23 cellular contexts compared by ENCODE assay signal in the genomic region with DNA sequence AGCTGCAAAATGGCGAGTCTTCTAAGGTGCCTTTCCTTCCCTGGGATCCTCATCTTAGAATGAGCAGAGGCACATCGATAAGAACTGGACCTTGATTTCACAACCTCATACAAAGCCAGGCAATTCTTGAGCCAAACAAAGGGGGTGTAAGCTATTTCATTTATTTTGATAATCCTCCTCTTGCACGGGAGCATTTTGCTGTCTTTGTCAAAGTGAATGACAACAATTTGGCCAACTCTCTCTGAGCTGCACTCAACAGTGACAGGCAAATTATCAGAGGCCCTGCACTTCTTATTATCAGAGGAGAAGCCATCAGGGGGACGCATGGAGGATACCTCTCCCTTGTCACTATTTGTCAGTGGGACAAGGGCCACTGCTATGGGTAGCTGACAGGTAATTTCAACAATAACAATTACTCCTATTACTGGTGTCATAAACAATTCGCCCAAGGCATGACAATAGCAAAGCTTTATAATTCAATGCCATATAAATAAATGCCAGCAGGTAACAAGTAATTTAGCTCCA.
DNase-seq lines count a peak whose midpoint lies in the region; ATAC-seq, FAIRE-seq and TF ChIP-seq lines count a peak whose summit lies in the region.
"Had no signal": no experiment of that assay in that cellular context is flagged by ENCODE, and none has a peak within 500 bp of the region (broad histone marks: within the 10 kb centered on the region; RNA-seq: fewer than 3 reads in every experiment).

No MANE protein-coding gene starts in this region.

- H3K36me3 Mint-ChIP-seq in neural progenitor cell: no peaks in the 10 kb centered on the region
- H3K36me3 Mint-ChIP-seq: CD4-positive, CD25-positive, alpha-beta regulatory T cell; IgD-negative memory B cell had no signal

- peaks cover 73% of the 10 kb centered on the region for H3K4me1 Mint-ChIP-seq in neural progenitor cell
- H3K4me1 Mint-ChIP-seq: CD4-positive, CD25-positive, alpha-beta regulatory T cell; IgD-negative memory B cell had no signal

- FAIRE-seq in HepG2 (lab: Jason Lieb, UNC) (no peak), kidney (lab: Jason Lieb, UNC) (no peak)
- FAIRE-seq: A204.1, RCC 7860 had no signal

- no peak for TF ChIP-seq RAD21 in HepG2 (CRISPR knock-in tag; IDR thresholded peaks at IDR 0.05)

- no peak for ATAC-seq in gastroesophageal sphincter
- ATAC-seq in upper lobe of right lung: no peak
- no peak for ATAC-seq in HepG2
- ATAC-seq: Right ventricle myocardium inferior had no signal

- H3K27me3 Mint-ChIP-seq in neural progenitor cell (ENCODE audit: insufficient read depth, low read depth): peaks cover 6% of the 10 kb centered on the region
- H3K27me3 Mint-ChIP-seq: CD4-positive, CD25-positive, alpha-beta regulatory T cell had no signal

- H3K27ac Mint-ChIP-seq in neural progenitor cell: peak overlapping the region; percentile 68
- H3K27ac Mint-ChIP-seq: CD4-positive, CD25-positive, alpha-beta regulatory T cell; H9; IgD-negative memory B cell had no signal

- H3K4me3 Mint-ChIP-seq in neural progenitor cell: no peak overlapping the region
- H3K4me3 Mint-ChIP-seq: CD4-positive, CD25-positive, alpha-beta regulatory T cell; H9; IgD-negative memory B cell had no signal

- H3K27me3 ChIP-seq in gastroesophageal sphincter (no peaks in the 10 kb centered on the region), neural progenitor cell (no peaks in the 10 kb centered on the region), upper lobe of right lung (no peaks in the 10 kb centered on the region), HepG2 (ENCODE audit: control insufficient read depth in 1 of 2, insufficient read depth in 2 of 2, low read length in 2 of 2) (no peaks in the 10 kb centered on the region)
- H3K27me3 ChIP-seq: BE2C had no signal

- H3K4me3 ChIP-seq in gastroesophageal sphincter (no peak overlapping the region), neural progenitor cell (no peak overlapping the region), upper lobe of right lung (no peak overlapping the region), HepG2 (replicated peaks in 1 of 3; ENCODE audit: insufficient read depth in 1 of 3, low read depth in 2 of 3, low read length in 3 of 3) (no peak overlapping the region), kidney (ENCODE audit: low read length in 2 of 2) (no peak overlapping the region)

- H3K36me3 ChIP-seq in gastroesophageal sphincter: no peaks in the 10 kb centered on the region
- H3K36me3 ChIP-seq in neural progenitor cell: no peaks in the 10 kb centered on the region
- H3K36me3 ChIP-seq in upper lobe of right lung: no peaks in the 10 kb centered on the region
- no peaks in the 10 kb centered on the region for H3K36me3 ChIP-seq in HepG2 (replicated peaks in 1 of 2; ENCODE audit: control insufficient read depth in 1 of 2, insufficient read depth in 2 of 2, low read length in 2 of 2)
- no peaks in the 10 kb centered on the region for H3K36me3 ChIP-seq in kidney (ENCODE audit: control insufficient read depth in 1 of 2, insufficient read depth in 2 of 2, low read length in 2 of 2)
- H3K36me3 ChIP-seq: BE2C had no signal

- peak overlapping the region; percentile 79 to 95 (median 84) for H3K27ac ChIP-seq in gastroesophageal sphincter
- no peak overlapping the region for H3K27ac ChIP-seq in neural progenitor cell
- H3K27ac ChIP-seq in upper lobe of right lung: peak overlapping the region; percentile 31
- H3K27ac ChIP-seq in HepG2 (ENCODE audit: extremely low read length, insufficient read depth, low read length): no peak overlapping the region
- no peak overlapping the region for H3K27ac ChIP-seq in kidney (ENCODE audit: low read depth in 2 of 2, low read length in 2 of 2)

- H3K9ac ChIP-seq in neural progenitor cell: no peak overlapping the region
- H3K9ac ChIP-seq in HepG2 (ENCODE audit: insufficient read depth, low read depth, low read length): no peak overlapping the region
- no peak overlapping the region for H3K9ac ChIP-seq in kidney (ENCODE audit: low read length in 2 of 2)

- H3K9me3 ChIP-seq in gastroesophageal sphincter (no peaks in the 10 kb centered on the region), neural progenitor cell (ENCODE audit: low read depth) (no peaks in the 10 kb centered on the region), upper lobe of right lung (no peaks in the 10 kb centered on the region), HepG2 (ENCODE audit: low read length) (no peaks in the 10 kb centered on the region), kidney (ENCODE audit: control insufficient read depth in 1 of 2, low read length in 2 of 2) (no peaks in the 10 kb centered on the region)
- H3K9me3 ChIP-seq: BE2C had no signal

- H3F3A ChIP-seq in neural progenitor cell (ENCODE audit: low read depth): peaks cover 7% of the 10 kb centered on the region

- intact Hi-C loops in upper lobe of right lung (cut with DNase I): loop anchor here (10.0 kb wide), 1 partner anchor 250 kb away; no protein-coding TSS in a partner anchor
- intact Hi-C loops in posterior cingulate gyrus (cut with DNase I): no loop called here
- intact Hi-C loops in HepG2 (cut with micrococcal nuclease; ENCODE audit: unreplicated experiment): no loop called here
- intact Hi-C loops in posterior vena cava (cut with DNase I): loop anchor here in 1 of 2 donors (5.0 kb wide), 1 partner anchor 157 kb away; no protein-coding TSS in a partner anchor
- intact Hi-C loops in kidney (cut with DNase I): no loop called here

- no peaks in the 10 kb centered on the region for H3K79me2 ChIP-seq in neural progenitor cell (ENCODE audit: low read depth)
- no peaks in the 10 kb centered on the region for H3K79me2 ChIP-seq in HepG2 (ENCODE audit: insufficient read depth, low read length)

- peaks cover 3 to 59% (median 17%) of the 10 kb centered on the region in 3 donors for H3K4me1 ChIP-seq in gastroesophageal sphincter
- H3K4me1 ChIP-seq in neural progenitor cell: peaks cover 40% of the 10 kb centered on the region
- no peaks in the 10 kb centered on the region for H3K4me1 ChIP-seq in upper lobe of right lung
- H3K4me1 ChIP-seq in HepG2 (ENCODE audit: insufficient read depth, low read length): no peaks in the 10 kb centered on the region
- H3K4me1 ChIP-seq in kidney (ENCODE audit: control insufficient read depth in 1 of 2, insufficient read depth in 1 of 2, low read depth in 1 of 2, low read length in 2 of 2): no peaks in the 10 kb centered on the region

- H2AFZ ChIP-seq in neural progenitor cell (replicated peaks) (no peak overlapping the region), HepG2 (ENCODE audit: low read length) (no peak overlapping the region)

- no peaks in the 10 kb centered on the region for H3K9me3 Mint-ChIP-seq in neural progenitor cell
- H3K9me3 Mint-ChIP-seq: H9, IgD-negative memory B cell had no signal

- BruUV-seq in HepG2 (replicated peaks; lab: Mats Ljungman, UMichigan): no TSS peak

- peak; percentile 32 to 52 for DNase-seq in NCI-H1930 (lab: John Stamatoyannopoulos, UW)
- no peak for DNase-seq in neural progenitor cell (ENCODE audit: low spot score)
- no peak for DNase-seq in upper lobe of right lung
- DNase-seq in posterior cingulate gyrus: no peak
- no peak for DNase-seq in HepG2 (ENCODE audit: low spot score)
- DNase-seq in posterior vena cava (ENCODE audit: low spot score): no peak
- no peak for DNase-seq in kidney
- DNase-seq: BE2C; CD4-positive, CD25-positive, alpha-beta regulatory T cell; COR-L47; GF-D8; H9; Karpas-422; NCI-H1048; NCI-H1436; NCI-H2029; NCI-H446 treated with DMSO at 0.1 percent for 48 hours; NK-92 treated with Interleukin-12 subunit alpha and Interleukin-12 subunit beta, amount 100 ng/mL, for 24 hours had no signal

- H4K20me1 ChIP-seq in neural progenitor cell (ENCODE audit: low read depth): no peaks in the 10 kb centered on the region
- no peaks in the 10 kb centered on the region for H4K20me1 ChIP-seq in HepG2 (ENCODE audit: insufficient read depth, low read length)

- no peak for TF ChIP-seq POLR2A in gastroesophageal sphincter (IDR thresholded peaks at IDR 0.05)
- no peak for TF ChIP-seq POLR2A in HepG2 (IDR thresholded peaks at IDR 0.05; ENCODE audit: insufficient read depth in 1 of 2, low read depth in 2 of 2, low read length in 2 of 2)

- WGBS in gastroesophageal sphincter (ENCODE audit: low coverage in 1 of 2), 2 donors: 39 to 48% methylated on average over 5 of the region's 5 CpGs
- WGBS in HepG2 (ENCODE audit: low lambda C conversion rate): 25% methylated on average over 5 of the region's 5 CpGs

- POLR2A ChIA-PET in HepG2 (lab: Yijun Ruan, JAX): no interaction called here

- in situ Hi-C loops in HepG2 (cut with HindIII; ENCODE audit: extremely low pct_ligation_motif_present, low pct_unique_long_range_greater_than_20kb): no loop called here

- no peak for TF ChIP-seq CTCF in gastroesophageal sphincter (IDR thresholded peaks at IDR 0.05)
- TF ChIP-seq CTCF in neural progenitor cell (IDR thresholded peaks at IDR 0.05): no peak
- no peak for TF ChIP-seq CTCF in upper lobe of right lung (IDR thresholded peaks at IDR 0.05)
- TF ChIP-seq CTCF in HepG2 (CRISPR knock-in tag; IDR thresholded peaks at IDR 0.05): no peak
- TF ChIP-seq CTCF in kidney (IDR thresholded peaks at IDR 0.05; ENCODE audit: borderline replicate concordance, extremely low read depth, insufficient read depth): no peak

- TF ChIP-seq EP300 in gastroesophageal sphincter (IDR thresholded peaks at IDR 0.05): no peak
- TF ChIP-seq EP300 in HepG2 (IDR thresholded peaks at IDR 0.05; ENCODE audit: low read depth in 2 of 2, low read length in 2 of 2): no peak
- TF ChIP-seq EP300 in HepG2 (CRISPR knock-in tag; IDR thresholded peaks at IDR 0.05; ENCODE audit: borderline replicate concordance): no peak

- CTCF ChIA-PET in HepG2 (lab: Yijun Ruan, JAX; ENCODE audit: low intra/inter-chr PET ratio, low total read pairs): no interaction called here

- H3K4me2 ChIP-seq in neural progenitor cell: no peak overlapping the region
- no peak overlapping the region for H3K4me2 ChIP-seq in HepG2 (ENCODE audit: low read depth, low read length)

TF ChIP-seq in HepG2, 621 proteins besides CTCF, POLR2A, EP300 and RAD21 (continues in another document):
- TF ChIP-seq PAWR (CRISPR knock-in tag; IDR thresholded peaks at IDR 0.05; ENCODE audit: borderline replicate concordance): no peak
- no peak for TF ChIP-seq TBX2 (CRISPR knock-in tag; IDR thresholded peaks at IDR 0.05; ENCODE audit: borderline replicate concordance)
- TF ChIP-seq, protein P1, sequence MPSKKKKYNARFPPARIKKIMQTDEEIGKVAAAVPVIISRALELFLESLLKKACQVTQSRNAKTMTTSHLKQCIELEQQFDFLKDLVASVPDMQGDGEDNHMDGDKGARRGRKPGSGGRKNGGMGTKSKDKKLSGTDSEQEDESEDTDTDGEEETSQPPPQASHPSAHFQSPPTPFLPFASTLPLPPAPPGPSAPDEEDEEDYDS (CRISPR knock-in tag; IDR thresholded peaks at IDR 0.05): no peak
- no peak for TF ChIP-seq ZFP36 (IDR thresholded peaks at IDR 0.05; ENCODE audit: borderline replicate concordance, low read depth, low read length, partially characterized antibody)
- TF ChIP-seq, protein P2, sequence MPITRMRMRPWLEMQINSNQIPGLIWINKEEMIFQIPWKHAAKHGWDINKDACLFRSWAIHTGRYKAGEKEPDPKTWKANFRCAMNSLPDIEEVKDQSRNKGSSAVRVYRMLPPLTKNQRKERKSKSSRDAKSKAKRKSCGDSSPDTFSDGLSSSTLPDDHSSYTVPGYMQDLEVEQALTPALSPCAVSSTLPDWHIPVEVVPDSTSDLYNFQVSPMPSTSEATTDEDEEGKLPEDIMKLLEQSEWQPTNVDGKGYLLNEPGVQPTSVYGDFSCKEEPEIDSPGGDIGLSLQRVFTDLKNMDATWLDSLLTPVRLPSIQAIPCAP (CRISPR knock-in tag; IDR thresholded peaks at IDR 0.05; ENCODE audit: low read depth): no peak

Comparison
In these comparisons a context has a peak if more than half of its experiments do, and no peak if none do; other contexts are left out.
1. DNase-seq: peak in NCI-H1930 (2 of 2); none in neural progenitor cell (single experiment), upper lobe of right lung (single experiment), posterior cingulate gyrus (0 of 10), HepG2 (single experiment), posterior vena cava (single experiment) and kidney (single experiment).
2. H3K27ac ChIP-seq: peak in gastroesophageal sphincter (4 of 4) and upper lobe of right lung (single experiment); none in neural progenitor cell (single experiment), HepG2 (single experiment) and kidney (0 of 2).